20 cellular contexts compared by ENCODE assay signal in genomic region chr14:97833291-97833690, GRCh38.
"Had no signal": no experiment of that assay in that cellular context is flagged by ENCODE, and none has a peak within 500 bp of the region (broad histone marks: within the 10 kb centered on the region; RNA-seq: fewer than 3 reads in every experiment).

No MANE protein-coding gene starts in this region.

- DNase-seq: activated CD4-positive, alpha-beta T cell treated with anti-CD3 and anti-CD28 coated beads for 4 hours; activated CD8-positive, alpha-beta T cell treated with anti-CD3 and anti-CD28 coated beads for 36 hours; activated effector memory CD4-positive, alpha-beta T cell treated with Interleukin-2 at 50 U/mL for 16 hours; activated naive CD4-positive, alpha-beta T cell; activated T-cell treated with anti-CD3 and anti-CD28 coated beads, Interleukin-2, amount 50 U/mL, for 24 hours; aorta; central memory CD4-positive, alpha-beta T cell; MM.1S; NCI-H1105; NCI-H1436; NCI-H1694 treated with DMSO at 0.1 percent for 48 hours; NCI-H2029 treated with DMSO at 0.1 percent for 48 hours; NCI-H510A treated with DMSO at 0.1 percent for 48 hours; NCI-H748 treated with DMSO at 0.1 percent for 48 hours; T-cell; T-helper 2 cell; T1000 had no signal

- H3K27ac ChIP-seq: SK-N-MC had no signal

- H3K36me3 Mint-ChIP-seq: activated naive CD4-positive, alpha-beta T cell treated with anti-CD3 and anti-CD28 coated beads, Interleukin-2, amount 50 U/mL, for 24 hours; T-cell had no signal

- H3K27ac Mint-ChIP-seq: activated CD8-positive, alpha-beta T cell treated with anti-CD3 and anti-CD28 coated beads for 36 hours; activated naive CD4-positive, alpha-beta T cell treated with anti-CD3 and anti-CD28 coated beads, Interleukin-2, amount 50 U/mL, for 24 hours; activated T-cell treated with anti-CD3 and anti-CD28 coated beads, Interleukin-2, amount 50 U/mL, for 24 hours; activated T-helper 1 cell treated with anti-CD3 and anti-CD28 coated beads, Interleukin-12 subunit alpha, Interleukin-12 subunit beta, Interleukin-2, Interleukin-4 antibody, amounts not matched to agents 30 ng/mL and 10 ng/mL and 1 ng/mL, durations not matched to agents 14 hours and 24 hours and 36 hours; T-cell had no signal

- ATAC-seq: activated CD8-positive, alpha-beta T cell treated with anti-CD3 and anti-CD28 coated beads for 36 hours; T-cell had no signal

- H3K9me3 Mint-ChIP-seq: activated CD8-positive, alpha-beta T cell treated with anti-CD3 and anti-CD28 coated beads for 36 hours; activated naive CD4-positive, alpha-beta T cell treated with anti-CD3 and anti-CD28 coated beads, Interleukin-2, amount 50 U/mL, for 24 hours; activated T-cell treated with anti-CD3 and anti-CD28 coated beads, Interleukin-2, amount 50 U/mL, for 24 hours; activated T-helper 1 cell treated with anti-CD3 and anti-CD28 coated beads, Interleukin-12 subunit alpha, Interleukin-12 subunit beta, Interleukin-2, Interleukin-4 antibody, amounts not matched to agents 30 ng/mL and 10 ng/mL and 1 ng/mL, durations not matched to agents 14 hours and 24 hours and 36 hours; T-cell had no signal

- H3K4me3 ChIP-seq: SK-N-MC had no signal

- H3K4me3 Mint-ChIP-seq: activated CD8-positive, alpha-beta T cell treated with anti-CD3 and anti-CD28 coated beads for 36 hours; activated naive CD4-positive, alpha-beta T cell treated with anti-CD3 and anti-CD28 coated beads, Interleukin-2, amount 50 U/mL, for 24 hours; activated T-cell treated with anti-CD3 and anti-CD28 coated beads, Interleukin-2, amount 50 U/mL, for 24 hours; activated T-helper 1 cell treated with anti-CD3 and anti-CD28 coated beads, Interleukin-12 subunit alpha, Interleukin-12 subunit beta, Interleukin-2, Interleukin-4 antibody, amounts not matched to agents 30 ng/mL and 10 ng/mL and 1 ng/mL, durations not matched to agents 14 hours and 24 hours and 36 hours; T-cell had no signal

- H3K27me3 Mint-ChIP-seq: activated CD8-positive, alpha-beta T cell treated with anti-CD3 and anti-CD28 coated beads for 36 hours; activated naive CD4-positive, alpha-beta T cell treated with anti-CD3 and anti-CD28 coated beads, Interleukin-2, amount 50 U/mL, for 24 hours; activated T-cell treated with anti-CD3 and anti-CD28 coated beads, Interleukin-2, amount 50 U/mL, for 24 hours; T-cell had no signal
